11 cellular contexts compared by ENCODE assay signal in genomic region chr5:68710514-68710913, GRCh38.
DNase-seq lines count a peak whose midpoint lies in the region; ATAC-seq and TF ChIP-seq lines count a peak whose summit lies in the region.
"Had no signal": no experiment of that assay in that cellular context is flagged by ENCODE, and none has a peak within 500 bp of the region (broad histone marks: within the 10 kb centered on the region; RNA-seq: fewer than 3 reads in every experiment).

No MANE protein-coding gene starts in this region.

- H3K9me3 Mint-ChIP-seq in neural progenitor cell, result peaks cover 2% of the 10 kb centered on the region
- H3K9me3 Mint-ChIP-seq in activated T-helper 1 cell treated with anti-CD3 and anti-CD28 coated beads, Interleukin-12 subunit alpha, Interleukin-12 subunit beta, Interleukin-2, Interleukin-4 antibody, amounts not matched to agents 30 ng/mL and 10 ng/mL and 1 ng/mL, durations not matched to agents 14 hours and 24 hours and 36 hours, result no peaks in the 10 kb centered on the region

- H4K20me1 ChIP-seq in neural progenitor cell (ENCODE audit: low read depth), result no peaks in the 10 kb centered on the region

- H3K4me1 Mint-ChIP-seq in neural progenitor cell, result peaks cover 38% of the 10 kb centered on the region
- peaks cover 16% of the 10 kb centered on the region for H3K4me1 Mint-ChIP-seq in activated T-helper 1 cell treated with anti-CD3 and anti-CD28 coated beads, Interleukin-12 subunit alpha, Interleukin-12 subunit beta, Interleukin-2, Interleukin-4 antibody, amounts not matched to agents 30 ng/mL and 10 ng/mL and 1 ng/mL, durations not matched to agents 14 hours and 24 hours and 36 hours (ENCODE audit: low read depth)

- H3K4me3 Mint-ChIP-seq in neural progenitor cell, result no peak overlapping the region
- H3K4me3 Mint-ChIP-seq in activated T-helper 1 cell treated with anti-CD3 and anti-CD28 coated beads, Interleukin-12 subunit alpha, Interleukin-12 subunit beta, Interleukin-2, Interleukin-4 antibody, amounts not matched to agents 30 ng/mL and 10 ng/mL and 1 ng/mL, durations not matched to agents 14 hours and 24 hours and 36 hours, result no peak overlapping the region

- peak; percentile 67 for DNase-seq in DMS 273 (lab: John Stamatoyannopoulos, UW; ENCODE audit: unreplicated experiment)
- DNase-seq in DMS 273 treated with DMSO at 0.1 percent for 48 hours (lab: John Stamatoyannopoulos, UW), result no peak
- no peak for DNase-seq in neural progenitor cell (ENCODE audit: low spot score)
- DNase-seq in activated T-cell treated with anti-CD3 and anti-CD28 coated beads for 4 hours, result no peak
- no peak for DNase-seq in activated T-helper 1 cell treated with anti-CD3 and anti-CD28 coated beads, Interleukin-12 subunit alpha, Interleukin-12 subunit beta, Interleukin-2, Interleukin-4 antibody, amounts not matched to agents 30 ng/mL and 10 ng/mL and 1 ng/mL, durations not matched to agents 14 hours and 24 hours and 36 hours (ENCODE audit: low spot score)
- no peak for DNase-seq in DMS79 treated with DMSO at 0.1 percent for 48 hours (lab: John Stamatoyannopoulos, UW)

- no peak for TF ChIP-seq CTCF in neural progenitor cell (IDR thresholded peaks at IDR 0.05)

- peaks cover 2% of the 10 kb centered on the region for H3K27me3 Mint-ChIP-seq in neural progenitor cell (ENCODE audit: insufficient read depth, low read depth)
- peaks cover 6% of the 10 kb centered on the region for H3K27me3 Mint-ChIP-seq in activated T-helper 1 cell treated with anti-CD3 and anti-CD28 coated beads, Interleukin-12 subunit alpha, Interleukin-12 subunit beta, Interleukin-2, Interleukin-4 antibody, amounts not matched to agents 30 ng/mL and 10 ng/mL and 1 ng/mL, durations not matched to agents 14 hours and 24 hours and 36 hours (ENCODE audit: insufficient read depth)

- no peak overlapping the region for H3K4me3 ChIP-seq in neural progenitor cell
- H3K4me3 ChIP-seq: prostate gland had no signal

- peaks cover 4% of the 10 kb centered on the region for H3F3A ChIP-seq in neural progenitor cell (ENCODE audit: low read depth)

- H3K27ac Mint-ChIP-seq in neural progenitor cell, result peak overlapping the region; percentile 28
- no peak overlapping the region for H3K27ac Mint-ChIP-seq in activated T-helper 1 cell treated with anti-CD3 and anti-CD28 coated beads, Interleukin-12 subunit alpha, Interleukin-12 subunit beta, Interleukin-2, Interleukin-4 antibody, amounts not matched to agents 30 ng/mL and 10 ng/mL and 1 ng/mL, durations not matched to agents 14 hours and 24 hours and 36 hours

- H3K9me3 ChIP-seq in KOPT-K1 (ENCODE audit: insufficient read depth, low read length, poor library complexity, severe bottlenecking) (no peaks in the 10 kb centered on the region), neural progenitor cell (ENCODE audit: low read depth) (no peaks in the 10 kb centered on the region)
- H3K9me3 ChIP-seq: prostate gland had no signal

- no peak overlapping the region for H2AFZ ChIP-seq in neural progenitor cell (replicated peaks)

- H3K36me3 ChIP-seq in KOPT-K1 (ENCODE audit: insufficient read depth, low read length), result no peaks in the 10 kb centered on the region
- H3K36me3 ChIP-seq in neural progenitor cell, result no peaks in the 10 kb centered on the region
- H3K36me3 ChIP-seq: prostate gland had no signal

- H3K36me3 Mint-ChIP-seq in neural progenitor cell, result no peaks in the 10 kb centered on the region
- no peaks in the 10 kb centered on the region for H3K36me3 Mint-ChIP-seq in activated T-helper 1 cell treated with anti-CD3 and anti-CD28 coated beads, Interleukin-12 subunit alpha, Interleukin-12 subunit beta, Interleukin-2, Interleukin-4 antibody, amounts not matched to agents 30 ng/mL and 10 ng/mL and 1 ng/mL, durations not matched to agents 14 hours and 24 hours and 36 hours (ENCODE audit: low read depth)

- no peaks in the 10 kb centered on the region for H3K79me2 ChIP-seq in neural progenitor cell (ENCODE audit: low read depth)

- no peak overlapping the region for H3K9ac ChIP-seq in neural progenitor cell

- H3K4me1 ChIP-seq in neural progenitor cell, result peaks cover 16% of the 10 kb centered on the region
- H3K4me1 ChIP-seq: prostate gland had no signal

- H3K27ac ChIP-seq in KOPT-K1 (ENCODE audit: low read depth, low read length, poor library complexity, severe bottlenecking), result peak overlapping the region; percentile 74
- H3K27ac ChIP-seq in neural progenitor cell, result no peak overlapping the region
- H3K27ac ChIP-seq: 22Rv1, prostate gland had no signal

- no peak overlapping the region for H3K4me2 ChIP-seq in neural progenitor cell

- H3K27me3 ChIP-seq in neural progenitor cell, result no peaks in the 10 kb centered on the region

- peak; percentile 53 for ATAC-seq in GM21786 (IDR thresholded peaks at IDR 0.05; ENCODE audit: unreplicated experiment)
- ATAC-seq: HCT116 had no signal

- intact Hi-C loops in activated T-helper 1 cell treated with anti-CD3 and anti-CD28 coated beads, Interleukin-12 subunit alpha, Interleukin-12 subunit beta, Interleukin-2, Interleukin-4 antibody, amounts not matched to agents 30 ng/mL and 10 ng/mL and 1 ng/mL, durations not matched to agents 14 hours and 24 hours and 36 hours (cut with micrococcal nuclease), result loop anchor here (10.0 kb wide), 1 partner anchor 184 kb away; no protein-coding TSS in a partner anchor
